Comparison of ENCODE assay signal across 8 cellular contexts in genomic region chr11:47466701-47467250, GRCh38. TPM values are rescaled to one million over a fixed set of nuclear protein-coding genes. Genes with fewer than 3 reads are reported as not detected.
A peak's percentile ranks its signal among the peaks of the same experiment; 100 is the strongest.
DNase-seq lines count a peak whose midpoint lies in the region; ATAC-seq and TF ChIP-seq lines count a peak whose summit lies in the region.

No MANE protein-coding gene starts in this region.

- H3K4me1 ChIP-seq in Panc1 (ENCODE audit: control insufficient read depth, insufficient read depth, low read length), result peaks cover 46% of the 10 kb centered on the region
- H3K4me1 ChIP-seq in heart left ventricle, result peaks cover 3 to 49% (median 31%) of the 10 kb centered on the region in 12 donors

- in situ Hi-C loops in Panc1 (cut with HindIII; ENCODE audit: low pct_unique_long_range_greater_than_20kb, low sequenced_read_pairs), result no loop called here

- CTCF ChIA-PET in Panc1 (lab: Charles Lee), result no interaction called here

- peaks cover 7% of the 10 kb centered on the region for H3K36me3 ChIP-seq in Panc1 (ENCODE audit: control insufficient read depth, insufficient read depth, low read length)
- peaks cover 0 to 64% (median 51%) of the 10 kb centered on the region in 9 donors for H3K36me3 ChIP-seq in heart left ventricle

- no TSS peak for BruUV-seq in Panc1 (replicated peaks; lab: Mats Ljungman, UMichigan)

- TF ChIP-seq POLR2A in heart left ventricle (IDR thresholded peaks at IDR 0.05), result no peak

- H3K27me3 ChIP-seq in Panc1 (ENCODE audit: control insufficient read depth, insufficient read depth, low read length), result no peaks in the 10 kb centered on the region
- H3K27me3 ChIP-seq in heart left ventricle, result no peaks in the 10 kb centered on the region

- peak overlapping the region; percentile 82 for H3K27ac ChIP-seq in Panc1 (ENCODE audit: low read length)
- H3K27ac ChIP-seq in heart left ventricle, result peak overlapping the region; percentile 41 to 79 (median 60)

- ATAC-seq in Panc1 (peak; percentile 76), heart left ventricle (peak; percentile 32 to 70 (median 63)), GM21515 (IDR thresholded peaks at IDR 0.05; ENCODE audit: unreplicated experiment) (no peak)

- H3K9me3 ChIP-seq in Panc1 (ENCODE audit: control insufficient read depth, insufficient read depth, low read depth, low read length) (no peaks in the 10 kb centered on the region), heart left ventricle (no peaks in the 10 kb centered on the region)

- intact Hi-C loops in Panc1 (cut with micrococcal nuclease; ENCODE audit: unreplicated experiment) (no loop called here), heart left ventricle (cut with DNase I) (loop anchor here in 3 of 10 donors (5.0 to 10.0 kb wide), 2 partner anchors 86 to 148 kb away; partner anchors contain the start of gene CELF1 (in 1 of the 3))

- POLR2A ChIA-PET in Panc1 (lab: Charles Lee), result interaction anchor here (0.6 kb wide), 1 partner anchor 66 kb away, joined by 5 read pairs; no protein-coding TSS in a partner anchor

- TF ChIP-seq CTCF in Panc1 (IDR thresholded peaks at IDR 0.05) (no peak), heart left ventricle (IDR thresholded peaks at IDR 0.05) (no peak)

- WGBS in heart left ventricle, 4 donors, result 13 to 26% (median 20%) methylated on average over 4 of the region's 4 CpGs

- H3K4me3 ChIP-seq in Panc1 (ENCODE audit: low read depth in 2 of 2, low read length in 2 of 2), result peak overlapping the region in 1 of 2 experiments; percentile 21; a peak in 1 of 4 replicates
- peak overlapping the region in 3 of 12 donors; percentile 5 to 28 (median 7) for H3K4me3 ChIP-seq in heart left ventricle

- peak; percentile 11 for DNase-seq in HCEC 1CT
- DNase-seq in Panc1 (ENCODE audit: low read depth, low spot score), result no peak
- DNase-seq in heart left ventricle, result peak in 4 of 5 donors; percentile 30 to 62 (median 56)
- DNase-seq in pulmonary artery endothelial cell (ENCODE audit: low read depth, low spot score), result peak; percentile 29
- no peak for DNase-seq in glomerular visceral epithelial cell (ENCODE audit: extremely low spot score)
- no peak for DNase-seq in CD1c-positive myeloid dendritic cell (ENCODE audit: extremely low spot score)
- no peak for DNase-seq in activated CD8-positive, alpha-beta memory T cell treated with anti-CD3 and anti-CD28 coated beads, Interleukin-2, amount 50 U/mL, for 48 hours

RNA-seq across cellular contexts. Expression of gene RAPSN, which starts 17.8 kb away (rescaled TPM):
- total RNA-seq in Panc1 (2021; ENCODE audit: unreplicated experiment) (1.8 TPM), heart left ventricle (1 to 10 TPM; 1.4 to 6.5 (median 3.6) TPM), pulmonary artery endothelial cell (0.14 and 0.26 TPM in 2 replicates)
- 1.3 TPM for polyA plus RNA-seq in Panc1 (2012; ENCODE audit: insufficient read length)
- polyA plus RNA-seq in heart left ventricle, result 1 to 10 TPM in 1 of 2 donors, under 1 TPM in 1; 0.43 to 2.2 TPM

RNA-seq across cellular contexts. Expression of gene PSMC3, which starts 40.5 kb away (rescaled TPM):
- total RNA-seq in Panc1 (2021; ENCODE audit: unreplicated experiment) (181 TPM), heart left ventricle (100 to 1,000 TPM; 121 to 215 (median 151) TPM), pulmonary artery endothelial cell (196 and 355 TPM in 2 replicates)
- 229 TPM for polyA plus RNA-seq in Panc1 (2012; ENCODE audit: insufficient read length)
- polyA plus RNA-seq in heart left ventricle, result 100 to 1,000 TPM; 195 to 258 TPM

RNA-seq across cellular contexts. Expression of gene SLC39A13, which starts 58.4 kb away (rescaled TPM):
- total RNA-seq in Panc1 (2021; ENCODE audit: unreplicated experiment) (50.2 TPM), heart left ventricle (10 to 100 TPM; 33.5 to 82.8 (median 45.3) TPM), pulmonary artery endothelial cell (60.8 and 77.0 TPM in 2 replicates)
- polyA plus RNA-seq in Panc1 (2012; ENCODE audit: insufficient read length), result 71.3 TPM
- polyA plus RNA-seq in heart left ventricle, result 10 to 100 TPM; 56.5 to 97.3 TPM

Comparison
In these comparisons a context has a peak if more than half of its experiments do, and no peak if none do; other contexts are left out.
1. DNase-seq: peak in HCEC 1CT (single experiment), heart left ventricle (4 of 5) and pulmonary artery endothelial cell (single experiment); none in Panc1 (single experiment), glomerular visceral epithelial cell (single experiment), CD1c-positive myeloid dendritic cell (single experiment) and activated CD8-positive, alpha-beta memory T cell treated with anti-CD3 and anti-CD28 coated beads, Interleukin-2, amount 50 U/mL, for 48 hours (single experiment).